In the genomic region with DNA sequence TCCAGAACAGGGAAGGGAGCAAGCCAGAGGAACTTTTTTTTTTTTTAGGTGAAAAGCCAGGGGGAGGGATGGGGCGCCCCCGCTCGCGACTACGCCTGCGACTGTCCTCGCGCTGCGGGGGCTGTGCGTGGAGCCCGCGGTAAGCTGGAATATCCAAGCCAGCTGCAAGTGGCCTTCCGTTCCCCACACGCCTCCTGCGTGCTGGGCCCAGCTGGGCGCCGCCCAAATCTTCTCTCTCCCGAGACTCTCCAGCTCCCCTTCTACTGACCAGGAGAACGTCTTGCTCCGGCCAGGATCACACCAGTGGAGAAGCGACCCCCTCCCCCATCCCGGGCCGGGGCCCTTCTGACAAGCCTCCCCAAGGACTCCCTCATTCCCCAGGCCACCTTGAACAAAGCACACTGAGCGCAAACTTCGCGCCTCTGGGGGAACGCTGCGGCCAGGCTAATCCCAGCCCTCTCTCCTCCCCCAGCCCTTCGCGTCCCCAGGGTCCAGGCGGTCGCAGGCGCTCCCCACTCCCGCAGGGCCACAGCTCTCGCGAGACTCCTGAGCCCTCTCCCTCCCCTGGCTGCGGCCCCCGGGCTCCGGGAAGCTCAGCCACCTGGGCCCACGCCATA, we compare ENCODE assay signal across 28 cellular contexts. TPM values are rescaled to one million over a fixed set of nuclear protein-coding genes. Genes with fewer than 3 reads are reported as not detected.
DNase-seq lines count a peak whose midpoint lies in the region; ATAC-seq and TF ChIP-seq lines count a peak whose summit lies in the region.
"Had no signal": no experiment of that assay in that cellular context is flagged by ENCODE, and none has a peak within 500 bp of the region (broad histone marks: within the 10 kb centered on the region; RNA-seq: fewer than 3 reads in every experiment).

No MANE protein-coding gene starts in this region.

- no peak for TF ChIP-seq EP300 in neural cell (conservative IDR thresholded peaks at IDR 0.05; ENCODE audit: poor library complexity, severe bottlenecking)

- H3K9me2 ChIP-seq in hepatocyte (replicated peaks; ENCODE audit: insufficient read depth) (no peaks in the 10 kb centered on the region), neural cell (ENCODE audit: insufficient read depth, low read length) (no peaks in the 10 kb centered on the region)

- peak overlapping the region in 2 of 3 donors; percentile 16 to 60 for H3K27ac Mint-ChIP-seq in IgD-negative memory B cell
- no peak overlapping the region for H3K27ac Mint-ChIP-seq in CD8-positive, alpha-beta memory T cell
- H3K27ac Mint-ChIP-seq in activated naive CD8-positive, alpha-beta T cell treated with anti-CD3 and anti-CD28 coated beads, Interleukin-2, amount 50 U/mL, for 24 hours, result no peak overlapping the region
- H3K27ac Mint-ChIP-seq: activated CD8-positive, alpha-beta T cell treated with anti-CD3 and anti-CD28 coated beads for 36 hours; HFFc6; stimulated activated memory B cell treated with anti-CD40 and anti-IgM and Interleukin-4, amounts not matched to agents 10 μg/mL and 1 μg/mL and 100 μg/mL, for 72 hours; T-cell had no signal

- H3K9me3 ChIP-seq in BLaER1 treated with 17β-estradiol and CSF1 and Interleukin-3, amounts not matched to agents 10 nM and 100 nM (replicated peaks in 1 of 11), result peaks cover 0 to 33% (median 10%) of the 10 kb centered on the region in 11 experiments; a peak in 15 of 22 replicates
- H3K9me3 ChIP-seq in hepatocyte (ENCODE audit: low read depth), result no peaks in the 10 kb centered on the region
- H3K9me3 ChIP-seq in neural cell (ENCODE audit: low read length), result peaks cover 3% of the 10 kb centered on the region
- H3K9me3 ChIP-seq in CD8-positive, alpha-beta memory T cell (ENCODE audit: low read length), result no peaks in the 10 kb centered on the region
- H3K9me3 ChIP-seq: right atrium auricular region, spleen had no signal

- no peaks in the 10 kb centered on the region for H3K9me3 Mint-ChIP-seq in IgD-negative memory B cell
- peaks cover 0 to 2% (median 0%) of the 10 kb centered on the region in 5 donors for H3K9me3 Mint-ChIP-seq in CD8-positive, alpha-beta memory T cell
- no peaks in the 10 kb centered on the region for H3K9me3 Mint-ChIP-seq in activated naive CD8-positive, alpha-beta T cell treated with anti-CD3 and anti-CD28 coated beads, Interleukin-2, amount 50 U/mL, for 24 hours
- H3K9me3 Mint-ChIP-seq: activated CD8-positive, alpha-beta T cell treated with anti-CD3 and anti-CD28 coated beads for 36 hours; T-cell had no signal

- POLR2A ChIA-PET in CD8-positive, alpha-beta memory T cell (lab: Charles Lee), result no interaction called here

- CTCF ChIA-PET in CD8-positive, alpha-beta memory T cell (lab: Charles Lee), result no interaction called here

- peak overlapping the region; percentile 42 to 70 (median 59) for H3K4me2 ChIP-seq in BLaER1 treated with 17β-estradiol and CSF1 and Interleukin-3, amounts not matched to agents 10 nM and 100 nM
- H3K4me2 ChIP-seq in hepatocyte (peak overlapping the region; percentile 45), neural cell (ENCODE audit: low read length) (no peak overlapping the region)

- H2AFZ ChIP-seq in hepatocyte (no peak overlapping the region), neural cell (ENCODE audit: low read depth, low read length) (no peak overlapping the region)

- DNase-seq in hepatocyte (ENCODE audit: low spot score), result no peak
- DNase-seq in CD8-positive, alpha-beta memory T cell, result no peak
- DNase-seq in activated naive CD8-positive, alpha-beta T cell treated with anti-CD3 and anti-CD28 coated beads, Interleukin-2, amount 50 U/mL, for 24 hours, result no peak
- DNase-seq: ACHN; activated gamma-delta T cell; activated T-cell treated with anti-CD3 and anti-CD28 coated beads for 4 hours; EL; HFFc6; KBM-7; left cardiac atrium; MM.1S; NCI-H1436 treated with DMSO at 0.1 percent for 48 hours; NCI-H510A treated with DMSO at 0.1 percent for 48 hours; NK-92 treated with Interleukin-12 subunit alpha and Interleukin-12 subunit beta, amount 100 ng/mL, for 24 hours; spleen; stimulated activated CD4-positive, alpha-beta T cell treated with anti-CD3 and anti-CD28 coated beads, Interleukin-2, amount 100 ng/mL, for 48 hours; T-cell had no signal

- peaks cover 19 to 29% (median 25%) of the 10 kb centered on the region in 3 donors for H3K4me1 Mint-ChIP-seq in IgD-negative memory B cell
- peaks cover 32 to 55% (median 42%) of the 10 kb centered on the region in 3 donors for H3K4me1 Mint-ChIP-seq in CD8-positive, alpha-beta memory T cell
- peaks cover 42% of the 10 kb centered on the region for H3K4me1 Mint-ChIP-seq in activated naive CD8-positive, alpha-beta T cell treated with anti-CD3 and anti-CD28 coated beads, Interleukin-2, amount 50 U/mL, for 24 hours

- H3K79me2 ChIP-seq in hepatocyte, result no peaks in the 10 kb centered on the region
- H3K79me2 ChIP-seq in neural cell (replicated peaks; ENCODE audit: insufficient read depth, low read length), result no peaks in the 10 kb centered on the region

- no peak overlapping the region for H3K27ac ChIP-seq in BLaER1 treated with 17β-estradiol and CSF1 and Interleukin-3, amounts not matched to agents 10 nM and 100 nM
- H3K27ac ChIP-seq in hepatocyte (no peak overlapping the region), neural cell (ENCODE audit: low read length) (no peak overlapping the region)
- H3K27ac ChIP-seq in CD8-positive, alpha-beta memory T cell (ENCODE audit: low read depth, low read length), result no peak overlapping the region
- H3K27ac ChIP-seq: C4-2B, right atrium auricular region, spleen had no signal

- peak overlapping the region in 7 of 10 experiments; percentile 7 to 31 (median 26); a peak in 7 of 20 replicates for H3K4me3 ChIP-seq in BLaER1 treated with 17β-estradiol and CSF1 and Interleukin-3, amounts not matched to agents 10 nM and 100 nM
- H3K4me3 ChIP-seq in hepatocyte (no peak overlapping the region), neural cell (ENCODE audit: low read length) (peak overlapping the region; percentile 16)
- H3K4me3 ChIP-seq in CD8-positive, alpha-beta memory T cell (ENCODE audit: low read length), result no peak overlapping the region
- H3K4me3 ChIP-seq: right atrium auricular region, spleen had no signal

- no peaks in the 10 kb centered on the region for H3K36me3 ChIP-seq in BLaER1 treated with 17β-estradiol and CSF1 and Interleukin-3, amounts not matched to agents 10 nM and 100 nM
- H3K36me3 ChIP-seq in hepatocyte (replicated peaks; ENCODE audit: insufficient read depth, low read depth) (no peaks in the 10 kb centered on the region), neural cell (ENCODE audit: insufficient read depth, low read length) (no peaks in the 10 kb centered on the region)
- no peaks in the 10 kb centered on the region for H3K36me3 ChIP-seq in CD8-positive, alpha-beta memory T cell (ENCODE audit: insufficient read depth, low read length)
- H3K36me3 ChIP-seq: right atrium auricular region, spleen had no signal

- WGBS in hepatocyte (ENCODE audit: low lambda C conversion rate, missing lambda C conversion rate), result 3% methylated on average over 34 of the region's 40 CpGs

- H3K27me3 Mint-ChIP-seq in IgD-negative memory B cell, result peaks cover 84% of the 10 kb centered on the region
- H3K27me3 Mint-ChIP-seq in CD8-positive, alpha-beta memory T cell, result peaks cover 69 to 80% of the 10 kb centered on the region in 2 donors
- H3K27me3 Mint-ChIP-seq in activated naive CD8-positive, alpha-beta T cell treated with anti-CD3 and anti-CD28 coated beads, Interleukin-2, amount 50 U/mL, for 24 hours, result peaks cover 90% of the 10 kb centered on the region

- no peaks in the 10 kb centered on the region for H3K36me3 Mint-ChIP-seq in IgD-negative memory B cell
- H3K36me3 Mint-ChIP-seq in CD8-positive, alpha-beta memory T cell, result no peaks in the 10 kb centered on the region
- peaks cover 3% of the 10 kb centered on the region for H3K36me3 Mint-ChIP-seq in activated naive CD8-positive, alpha-beta T cell treated with anti-CD3 and anti-CD28 coated beads, Interleukin-2, amount 50 U/mL, for 24 hours (ENCODE audit: low read depth)
- H3K36me3 Mint-ChIP-seq: stimulated activated memory B cell treated with anti-CD40 and anti-IgM and Interleukin-4, amounts not matched to agents 10 μg/mL and 1 μg/mL and 100 μg/mL, for 72 hours; T-cell had no signal

- TF ChIP-seq CTCF in hepatocyte (IDR thresholded peaks at IDR 0.05; ENCODE audit: poor library complexity) (no peak), neural cell (IDR thresholded peaks at IDR 0.05; ENCODE audit: poor library complexity, severe bottlenecking) (no peak)

- peaks cover 0 to 68% (median 51%) of the 10 kb centered on the region in 11 experiments; a peak in 20 of 22 replicates for H4K20me1 ChIP-seq in BLaER1 treated with 17β-estradiol and CSF1 and Interleukin-3, amounts not matched to agents 10 nM and 100 nM
- H4K20me1 ChIP-seq in hepatocyte (ENCODE audit: insufficient read depth, poor library complexity, severe bottlenecking) (no peaks in the 10 kb centered on the region), neural cell (ENCODE audit: insufficient read depth) (no peaks in the 10 kb centered on the region)

- H3K4me1 ChIP-seq in BLaER1 treated with 17β-estradiol and CSF1 and Interleukin-3, amounts not matched to agents 10 nM and 100 nM, result peaks cover 33 to 60% (median 52%) of the 10 kb centered on the region in 10 experiments
- peaks cover 28% of the 10 kb centered on the region for H3K4me1 ChIP-seq in hepatocyte (ENCODE audit: insufficient read depth)
- peaks cover 24% of the 10 kb centered on the region for H3K4me1 ChIP-seq in CD8-positive, alpha-beta memory T cell (ENCODE audit: insufficient read depth, low read length)

- H3F3A ChIP-seq in neural cell (ENCODE audit: insufficient read depth, low read length, poor library complexity, severe bottlenecking), result no peaks in the 10 kb centered on the region

- peak overlapping the region in 1 of 4 donors; percentile 28 for H3K4me3 Mint-ChIP-seq in IgD-negative memory B cell
- no peak overlapping the region for H3K4me3 Mint-ChIP-seq in CD8-positive, alpha-beta memory T cell
- no peak overlapping the region for H3K4me3 Mint-ChIP-seq in activated naive CD8-positive, alpha-beta T cell treated with anti-CD3 and anti-CD28 coated beads, Interleukin-2, amount 50 U/mL, for 24 hours
- H3K4me3 Mint-ChIP-seq: activated CD8-positive, alpha-beta T cell treated with anti-CD3 and anti-CD28 coated beads for 36 hours; HFFc6; stimulated activated memory B cell treated with anti-CD40 and anti-IgM and Interleukin-4, amounts not matched to agents 10 μg/mL and 1 μg/mL and 100 μg/mL, for 72 hours had no signal

- H3K9ac ChIP-seq in BLaER1 treated with 17β-estradiol and CSF1 and Interleukin-3, amounts not matched to agents 10 nM and 100 nM, result no peak overlapping the region
- H3K9ac ChIP-seq in neural cell (ENCODE audit: low read length), result no peak overlapping the region

- TF ChIP-seq RAD21 in neural cell (conservative IDR thresholded peaks at IDR 0.05), result no peak

- no peak for ATAC-seq in GM19023 (IDR thresholded peaks at IDR 0.05; ENCODE audit: unreplicated experiment)
- no peak for ATAC-seq in activated naive CD8-positive, alpha-beta T cell treated with anti-CD3 and anti-CD28 coated beads, Interleukin-2, amount 50 U/mL, for 24 hours
- ATAC-seq in GM18868 (IDR thresholded peaks at IDR 0.05; ENCODE audit: unreplicated experiment), result no peak
- ATAC-seq: activated CD4-positive, CD25-positive, alpha-beta regulatory T cell treated with anti-CD3 and anti-CD28 coated beads, Interleukin-2, amount 50 U/mL, for 24 hours; activated CD8-positive, alpha-beta T cell treated with anti-CD3 and anti-CD28 coated beads for 36 hours; left cardiac atrium; Panc1; stimulated activated memory B cell treated with anti-CD40 and anti-IgM and Interleukin-4, amounts not matched to agents 10 μg/mL and 1 μg/mL and 100 μg/mL, for 72 hours; T-cell had no signal

- peaks cover 93 to 100% (median 100%) of the 10 kb centered on the region in 11 experiments for H3K27me3 ChIP-seq in BLaER1 treated with 17β-estradiol and CSF1 and Interleukin-3, amounts not matched to agents 10 nM and 100 nM
- peaks cover 99% of the 10 kb centered on the region for H3K27me3 ChIP-seq in hepatocyte
- peaks cover 97% of the 10 kb centered on the region for H3K27me3 ChIP-seq in neural cell (ENCODE audit: insufficient read depth, low read depth, low read length)
- H3K27me3 ChIP-seq in CD8-positive, alpha-beta memory T cell (ENCODE audit: insufficient read depth, low read length, poor library complexity, severe bottlenecking), result peaks cover 64% of the 10 kb centered on the region

RNA-seq across cellular contexts. Expression of gene BARX1, which starts 6.6 kb away (rescaled TPM):
- polyA plus RNA-seq in IgD-negative memory B cell, result 0.33 TPM
- 0.20 and 0.50 TPM in 2 replicates for total RNA-seq in hepatocyte
- polyA plus RNA-seq in hepatocyte, result 0.47 TPM in 1 of 2 replicates, not detected in the other
- polyA plus RNA-seq in neural cell, result not detected in 2 replicates
- not detected in 2 replicates for polyA minus RNA-seq in neural cell
- total RNA-seq in CD8-positive, alpha-beta memory T cell, result not detected
- not detected for polyA plus RNA-seq in CD8-positive, alpha-beta memory T cell
- total RNA-seq: HFFc6, left cardiac atrium, right atrium auricular region, spleen, T-cell had no signal

Comparison
In these comparisons a context has a peak if more than half of its experiments do, and no peak if none do; other contexts are left out.
1. H3K4me3 ChIP-seq: peak in BLaER1 treated with 17β-estradiol and CSF1 and Interleukin-3, amounts not matched to agents 10 nM and 100 nM (7 of 10) and neural cell (single experiment); none in hepatocyte (single experiment) and CD8-positive, alpha-beta memory T cell (single experiment).
2. H3K27ac Mint-ChIP-seq: peak in IgD-negative memory B cell (2 of 3); none in CD8-positive, alpha-beta memory T cell (0 of 8) and activated naive CD8-positive, alpha-beta T cell treated with anti-CD3 and anti-CD28 coated beads, Interleukin-2, amount 50 U/mL, for 24 hours (single experiment).